Comparison of ENCODE assay signal across 9 cellular contexts in genomic region chr14:77641534-77642341, GRCh38. TPM values are rescaled to one million over a fixed set of nuclear protein-coding genes. Genes with fewer than 3 reads are reported as not detected.
DNase-seq lines count a peak whose midpoint lies in the region; FAIRE-seq and TF ChIP-seq lines count a peak whose summit lies in the region.
"Had no signal": no experiment of that assay in that cellular context is flagged by ENCODE, and none has a peak within 500 bp of the region (broad histone marks: within the 10 kb centered on the region; RNA-seq: fewer than 3 reads in every experiment).

No MANE protein-coding gene starts in this region.

- peak; percentile 40 for DNase-seq in NAMALWA (ENCODE audit: low spot score)
- DNase-seq in activated T-cell treated with anti-CD3 and anti-CD28 coated beads for 48 hours (ENCODE audit: low read depth) = peak; percentile 67
- no peak for DNase-seq in esophagus muscularis mucosa (ENCODE audit: extremely low spot score)
- DNase-seq in osteoblast (ENCODE audit: insufficient read length, low spot score, missing footprints) = peak; percentile 86
- DNase-seq in superior temporal gyrus (ENCODE audit: extremely low spot score) = peak; percentile 62
- DNase-seq in D721Med (ENCODE audit: insufficient read length, low spot score) = no peak
- no peak for DNase-seq in NCI-H446 (lab: John Stamatoyannopoulos, UW)

- TF ChIP-seq POLR2A in GM18526 (IDR thresholded peaks at IDR 0.05; ENCODE audit: extremely low read depth, insufficient read length) (peak; percentile 51), esophagus muscularis mucosa (IDR thresholded peaks at IDR 0.05; ENCODE audit: low read depth) (no peak)

- intact Hi-C loops in esophagus muscularis mucosa (cut with DNase I) = no loop called here

- H3K4me1 ChIP-seq in esophagus muscularis mucosa (peaks cover 8 to 18% (median 15%) of the 10 kb centered on the region in 4 donors), osteoblast (ENCODE audit: insufficient read depth, low read length) (peaks cover 28% of the 10 kb centered on the region)

- peak overlapping the region; percentile 82 for H3K4me2 ChIP-seq in osteoblast (ENCODE audit: insufficient read depth, low read length)

- TF ChIP-seq EP300 in esophagus muscularis mucosa (IDR thresholded peaks at IDR 0.05) = no peak

- no peaks in the 10 kb centered on the region for H3K79me2 ChIP-seq in osteoblast (ENCODE audit: insufficient read depth, low read length)

- H3K27ac ChIP-seq in esophagus muscularis mucosa (replicated peaks in 1 of 4) (peak overlapping the region; percentile 74 to 84 (median 80)), osteoblast (ENCODE audit: low read depth, low read length) (peak overlapping the region; percentile 88)

- H3K9me3 ChIP-seq in esophagus muscularis mucosa (no peaks in the 10 kb centered on the region), osteoblast (ENCODE audit: low read depth, low read length) (no peaks in the 10 kb centered on the region)

- WGBS in esophagus muscularis mucosa = 23% methylated on average over 47 of the region's 47 CpGs

- TF ChIP-seq CTCF in esophagus muscularis mucosa (IDR thresholded peaks at IDR 0.05) (no peak), osteoblast (IDR thresholded peaks at IDR 0.05; ENCODE audit: extremely low read depth, low read depth, low read length) (no peak), D721Med (IDR thresholded peaks at IDR 0.05; ENCODE audit: insufficient read depth, missing control alignments) (no peak)

- no peak for FAIRE-seq in D721Med (lab: Jason Lieb, UNC)
- FAIRE-seq: colon had no signal

- H3K36me3 ChIP-seq in esophagus muscularis mucosa (no peaks in the 10 kb centered on the region), osteoblast (ENCODE audit: insufficient read depth, low read length) (no peaks in the 10 kb centered on the region)

- H3K4me3 ChIP-seq in esophagus muscularis mucosa = peak overlapping the region; percentile 49 to 60 (median 54)
- H3K4me3 ChIP-seq in osteoblast (ENCODE audit: insufficient read depth, low read length) = peak overlapping the region; percentile 70

- peak overlapping the region; percentile 97 for H2AFZ ChIP-seq in osteoblast (ENCODE audit: low read length)

- H3K27me3 ChIP-seq in esophagus muscularis mucosa (no peaks in the 10 kb centered on the region), osteoblast (ENCODE audit: insufficient read depth, low read length) (no peaks in the 10 kb centered on the region)

- no peaks in the 10 kb centered on the region for H4K20me1 ChIP-seq in osteoblast (ENCODE audit: insufficient read depth, low read length)

RNA-seq across cellular contexts. Expression of gene SPTLC2, which starts 25.3 kb away (rescaled TPM):
- 10 to 100 TPM; 14.5 to 25.3 (median 20.1) TPM for total RNA-seq in esophagus muscularis mucosa
- 59.0 and 60.4 TPM in 2 replicates for total RNA-seq in osteoblast

Comparison
In these comparisons a context has a peak if more than half of its experiments do, and no peak if none do; other contexts are left out.
1. DNase-seq: peak in NAMALWA (single experiment), activated T-cell treated with anti-CD3 and anti-CD28 coated beads for 48 hours (single experiment), osteoblast (single experiment) and superior temporal gyrus (single experiment); none in esophagus muscularis mucosa (single experiment), D721Med (single experiment) and NCI-H446 (0 of 2).